In genomic region chr7:130205084-130205947, GRCh38 we compare ENCODE assay signal across 8 cellular contexts. TPM values are rescaled to one million over a fixed set of nuclear protein-coding genes. Genes with fewer than 3 reads are reported as not detected.
A peak's percentile ranks its signal among the peaks of the same experiment; 100 is the strongest.
DNase-seq lines count a peak whose midpoint lies in the region; ATAC-seq and TF ChIP-seq lines count a peak whose summit lies in the region.

Gene TMEM209, minus strand, starts transcription at chr7:130205406. Its CDS starts 31 bp downstream, at chr7:130205375.

- H3K4me3 Mint-ChIP-seq in endothelial cell (ENCODE audit: unreplicated experiment) (peak within 1 kb of the TSS; percentile 94), mesothelial cell of epicardium (peak within 1 kb of the TSS; percentile 88)

- H3K36me3 Mint-ChIP-seq in endothelial cell (ENCODE audit: low read depth, unreplicated experiment) (peaks cover 8% of the 10 kb centered on the region), mesothelial cell of epicardium (peaks cover 18% of the 10 kb centered on the region)

- TF ChIP-seq CTCF in OCI-LY3 (IDR thresholded peaks at IDR 0.05; ENCODE audit: low read depth, low read length) (no peak), endothelial cell (IDR thresholded peaks at IDR 0.05; ENCODE audit: unreplicated experiment) (no peak), mesothelial cell of epicardium (IDR thresholded peaks at IDR 0.05; ENCODE audit: unreplicated experiment) (no peak)

- H3K27ac ChIP-seq in OCI-LY3 (ENCODE audit: low read length), result peak within 1 kb of the TSS; percentile 74

- peaks cover 12% of the 10 kb centered on the region for H3K4me1 ChIP-seq in OCI-LY3 (ENCODE audit: low read length)

- H4K20me1 ChIP-seq in OCI-LY3 (ENCODE audit: insufficient read depth, low read length), result no peaks in the 10 kb centered on the region

- peak within 1 kb of the TSS; percentile 98 for H3K9ac ChIP-seq in OCI-LY3 (ENCODE audit: low read length)

- H3K4me3 ChIP-seq in OCI-LY3 (ENCODE audit: low read length), result peak within 1 kb of the TSS; percentile 92

- no peaks in the 10 kb centered on the region for H3K9me3 ChIP-seq in OCI-LY3 (ENCODE audit: insufficient read depth, low read length)

- peaks cover 29% of the 10 kb centered on the region for H3K36me3 ChIP-seq in OCI-LY3 (replicated peaks; ENCODE audit: low read depth, low read length)

- H2AFZ ChIP-seq in OCI-LY3 (ENCODE audit: low read depth, low read length), result peak within 1 kb of the TSS; percentile 84

- peak within 1 kb of the TSS; percentile 98 for H3K27ac Mint-ChIP-seq in endothelial cell (ENCODE audit: unreplicated experiment)
- peak within 1 kb of the TSS; percentile 98 for H3K27ac Mint-ChIP-seq in mesothelial cell of epicardium

- H3K9me3 Mint-ChIP-seq in endothelial cell (ENCODE audit: unreplicated experiment) (no peaks in the 10 kb centered on the region), mesothelial cell of epicardium (no peaks in the 10 kb centered on the region)

- H3K27me3 ChIP-seq in OCI-LY3 (ENCODE audit: low read depth, low read length), result no peaks in the 10 kb centered on the region

- ATAC-seq in GM21515 (IDR thresholded peaks at IDR 0.05; ENCODE audit: unreplicated experiment), result peak; percentile 96

- peaks cover 16% of the 10 kb centered on the region for H3K79me2 ChIP-seq in OCI-LY3 (ENCODE audit: low read length)

- peaks cover 7% of the 10 kb centered on the region for H3K27me3 Mint-ChIP-seq in endothelial cell (ENCODE audit: unreplicated experiment)
- no peaks in the 10 kb centered on the region for H3K27me3 Mint-ChIP-seq in mesothelial cell of epicardium (ENCODE audit: low read depth)

- peak; percentile 98 for DNase-seq in D341Med (ENCODE audit: low spot score)
- peak; percentile 83 for DNase-seq in HuH-7 (ENCODE audit: low spot score)
- peak; percentile 96 for DNase-seq in activated CD8-positive, alpha-beta memory T cell treated with anti-CD3 and anti-CD28 coated beads, Interleukin-2, amount 50 U/mL, for 48 hours
- peak; percentile 98 for DNase-seq in endothelial cell (ENCODE audit: low spot score)
- DNase-seq in mesothelial cell of epicardium (ENCODE audit: low spot score in 2 of 2, unreplicated experiment in 2 of 2), result peak; percentile 93 to 96
- peak; percentile 92 to 94 for DNase-seq in stimulated activated CD8-positive, alpha-beta memory T cell treated with anti-CD3 and anti-CD28 coated beads, Interleukin-15, amount 100 ng/mL, for 48 hours (ENCODE audit: low read depth in 2 of 2)

- H3K4me1 Mint-ChIP-seq in endothelial cell (ENCODE audit: unreplicated experiment), result no peaks in the 10 kb centered on the region
- H3K4me1 Mint-ChIP-seq in mesothelial cell of epicardium, result peaks cover 46% of the 10 kb centered on the region

- peak within 1 kb of the TSS; percentile 73 for H3K4me2 ChIP-seq in OCI-LY3 (ENCODE audit: low read length)

RNA-seq across cellular contexts. Expression of gene TMEM209, which starts in this region (rescaled TPM):
- 11.8 TPM for total RNA-seq in endothelial cell (ENCODE audit: unreplicated experiment)
- 23.9 to 27.8 TPM (median 23.9 TPM) in 3 replicates for total RNA-seq in mesothelial cell of epicardium

Comparison
In these comparisons a context has a peak if more than half of its experiments do, and no peak if none do; other contexts are left out.
1. Peak in every context shown above with its lines: DNase-seq, ATAC-seq, H3K4me3 ChIP-seq and H3K27ac ChIP-seq.